ENCODE assay signal across 1 cellular context in the genomic region with DNA sequence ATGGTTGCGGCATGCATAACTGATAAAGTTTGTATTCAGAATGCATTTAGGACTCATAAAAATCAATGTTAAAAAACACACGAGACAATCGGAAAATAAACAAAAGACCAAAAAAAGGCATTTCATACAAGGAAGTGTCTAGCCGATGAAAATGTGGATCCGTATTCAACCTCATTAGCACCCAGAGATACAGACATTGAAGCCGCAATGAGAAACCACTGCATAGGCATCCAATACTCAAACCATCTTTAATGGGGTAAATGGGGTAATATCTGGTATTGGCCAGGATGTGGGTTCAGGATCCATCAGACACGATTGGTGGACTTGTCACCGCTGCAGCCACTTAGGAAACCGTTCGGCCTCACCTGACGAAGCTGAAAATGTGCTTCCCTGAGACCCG.
TF ChIP-seq lines count a peak whose summit lies in the region.

No MANE protein-coding gene starts in this region.

TF ChIP-seq in H1, 55 proteins besides CTCF, POLR2A, EP300 and RAD21:
- TF ChIP-seq JUN (IDR thresholded peaks at IDR 0.05; ENCODE audit: low read depth, low read length) (no peak), TAF1 (IDR thresholded peaks at IDR 0.05; ENCODE audit: low read depth, low read length) (no peak), EZH2 (IDR thresholded peaks at IDR 0.05; ENCODE audit: low read depth, low read length, severe bottlenecking) (no peak), RBBP5 (IDR thresholded peaks at IDR 0.05; ENCODE audit: borderline replicate concordance, low read depth, low read length) (no peak), CBX8 (IDR thresholded peaks at IDR 0.05; ENCODE audit: borderline replicate concordance, low read depth, low read length) (no peak), TAF7 (optimal IDR thresholded peaks at IDR 0.05; ENCODE audit: borderline replicate concordance, low read depth, low read length) (no peak), KDM4A (IDR thresholded peaks at IDR 0.05; ENCODE audit: low read depth, low read length, severe bottlenecking) (no peak), HDAC6 (IDR thresholded peaks at IDR 0.05; ENCODE audit: low read depth, low read length) (no peak), SP2 (IDR thresholded peaks at IDR 0.05; ENCODE audit: low read length) (no peak), GTF2F1 (IDR thresholded peaks at IDR 0.05; ENCODE audit: borderline replicate concordance, low read depth, low read length) (no peak), NRF1 (IDR thresholded peaks at IDR 0.05; ENCODE audit: low read depth, low read length) (no peak), SAP30 (IDR thresholded peaks at IDR 0.05; ENCODE audit: insufficient read depth, insufficient replicate concordance, low read length) (no peak), CEBPB (IDR thresholded peaks at IDR 0.05; ENCODE audit: low read depth, low read length) (no peak), CBX5 (IDR thresholded peaks at IDR 0.05; ENCODE audit: low read depth, low read length) (no peak)
- TF ChIP-seq, protein P1, sequence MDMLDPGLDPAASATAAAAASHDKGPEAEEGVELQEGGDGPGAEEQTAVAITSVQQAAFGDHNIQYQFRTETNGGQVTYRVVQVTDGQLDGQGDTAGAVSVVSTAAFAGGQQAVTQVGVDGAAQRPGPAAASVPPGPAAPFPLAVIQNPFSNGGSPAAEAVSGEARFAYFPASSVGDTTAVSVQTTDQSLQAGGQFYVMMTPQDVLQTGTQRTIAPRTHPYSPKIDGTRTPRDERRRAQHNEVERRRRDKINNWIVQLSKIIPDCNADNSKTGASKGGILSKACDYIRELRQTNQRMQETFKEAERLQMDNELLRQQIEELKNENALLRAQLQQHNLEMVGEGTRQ (IDR thresholded peaks at IDR 0.05; ENCODE audit: low read length) = no peak
